18 cellular contexts compared by ENCODE assay signal in genomic region chr7:6588566-6588965, GRCh38. TPM values are rescaled to one million over a fixed set of nuclear protein-coding genes. Genes with fewer than 3 reads are reported as not detected.
DNase-seq lines count a peak whose midpoint lies in the region; ATAC-seq and TF ChIP-seq lines count a peak whose summit lies in the region.
"Had no signal": no experiment of that assay in that cellular context is flagged by ENCODE, and none has a peak within 500 bp of the region (broad histone marks: within the 10 kb centered on the region; RNA-seq: fewer than 3 reads in every experiment).

No MANE protein-coding gene starts in this region.

- no peaks in the 10 kb centered on the region for H3K9me3 Mint-ChIP-seq in activated CD4-positive, alpha-beta memory T cell treated with anti-CD3 and anti-CD28 coated beads, Interleukin-2, amount 10 ng/mL, durations not matched to agents 7 days and 5 days
- no peaks in the 10 kb centered on the region for H3K9me3 Mint-ChIP-seq in activated CD4-positive, alpha-beta memory T cell treated with anti-CD3 and anti-CD28 coated beads for 36 hours
- H3K9me3 Mint-ChIP-seq in IgD-negative memory B cell, result no peaks in the 10 kb centered on the region
- H3K9me3 Mint-ChIP-seq in brain, result no peaks in the 10 kb centered on the region
- no peaks in the 10 kb centered on the region for H3K9me3 Mint-ChIP-seq in osteocyte (ENCODE audit: unreplicated experiment)
- H3K9me3 Mint-ChIP-seq: activated naive CD4-positive, alpha-beta T cell treated with anti-CD3 and anti-CD28 coated beads for 36 hours; stimulated activated naive CD8-positive, alpha-beta T cell treated with anti-CD3 and anti-CD28 coated beads, Interleukin-15, Interleukin-2, amounts not matched to agents 100 ng/mL and 50 ng/mL, for 24 hours had no signal

- POLR2A ChIA-PET in activated CD4-positive, alpha-beta memory T cell treated with anti-CD3 and anti-CD28 coated beads, Interleukin-2, amount 10 ng/mL, durations not matched to agents 7 days and 5 days (lab: Charles Lee), result interaction anchor here (4.0 kb wide), 1 partner anchor 12 kb away, joined by 49 read pairs; the partner anchor contains the start of gene ZDHHC4
- POLR2A ChIA-PET in activated CD4-positive, alpha-beta memory T cell treated with anti-CD3 and anti-CD28 coated beads for 36 hours (lab: Charles Lee), result no interaction called here

- DNase-seq in activated CD4-positive, alpha-beta memory T cell treated with anti-CD3 and anti-CD28 coated beads, Interleukin-2, amount 10 ng/mL, durations not matched to agents 7 days and 5 days, result no peak
- DNase-seq in activated CD4-positive, alpha-beta memory T cell treated with anti-CD3 and anti-CD28 coated beads for 36 hours, result no peak
- no peak for DNase-seq in osteocyte (ENCODE audit: extremely low spot score, unreplicated experiment)
- no peak for DNase-seq in NCI-H2196 (lab: John Stamatoyannopoulos, UW; ENCODE audit: unreplicated experiment)
- DNase-seq: activated naive CD4-positive, alpha-beta T cell treated with anti-CD3 and anti-CD28 coated beads for 36 hours; esophagus squamous epithelium; MG63; NCI-H1694; NCI-H446; retina; stimulated activated CD4-positive, alpha-beta T cell treated with anti-CD3 and anti-CD28 coated beads, Interleukin-15, amount 100 ng/mL, for 24 hours; trophoblast cell had no signal

- ATAC-seq in HG03139 (IDR thresholded peaks at IDR 0.05; ENCODE audit: unreplicated experiment), result no peak
- no peak for ATAC-seq in GM21367 (IDR thresholded peaks at IDR 0.05; ENCODE audit: unreplicated experiment)

- no peak for TF ChIP-seq CTCF in brain (conservative IDR thresholded peaks at IDR 0.05)
- no peak for TF ChIP-seq CTCF in osteocyte (IDR thresholded peaks at IDR 0.05)

- CTCF ChIA-PET in activated CD4-positive, alpha-beta memory T cell treated with anti-CD3 and anti-CD28 coated beads, Interleukin-2, amount 10 ng/mL, durations not matched to agents 7 days and 5 days (lab: Charles Lee), result interaction anchor here (1.4 kb wide), 1 partner anchor 11 kb away, joined by 3 read pairs; no protein-coding TSS in a partner anchor
- CTCF ChIA-PET in activated CD4-positive, alpha-beta memory T cell treated with anti-CD3 and anti-CD28 coated beads for 36 hours (lab: Charles Lee), result interaction anchor here (0.9 to 2.1 kb wide), 4 partner anchors 10 to 732 kb away, joined by 3 to 9 read pairs (median 5); partner anchors contain the start of gene ZDHHC4

- peaks cover 24% of the 10 kb centered on the region for H3K4me1 Mint-ChIP-seq in activated CD4-positive, alpha-beta memory T cell treated with anti-CD3 and anti-CD28 coated beads, Interleukin-2, amount 10 ng/mL, durations not matched to agents 7 days and 5 days
- H3K4me1 Mint-ChIP-seq in activated CD4-positive, alpha-beta memory T cell treated with anti-CD3 and anti-CD28 coated beads for 36 hours (ENCODE audit: low read depth), result peaks cover 15% of the 10 kb centered on the region
- H3K4me1 Mint-ChIP-seq in IgD-negative memory B cell (peaks cover 2 to 15% (median 11%) of the 10 kb centered on the region in 3 donors), brain (peaks cover 22% of the 10 kb centered on the region), osteocyte (ENCODE audit: unreplicated experiment) (peaks cover 15% of the 10 kb centered on the region)

- H3K36me3 Mint-ChIP-seq in activated CD4-positive, alpha-beta memory T cell treated with anti-CD3 and anti-CD28 coated beads, Interleukin-2, amount 10 ng/mL, durations not matched to agents 7 days and 5 days (ENCODE audit: low read depth), result peaks cover 41% of the 10 kb centered on the region
- H3K36me3 Mint-ChIP-seq in activated CD4-positive, alpha-beta memory T cell treated with anti-CD3 and anti-CD28 coated beads for 36 hours, result peaks cover 25% of the 10 kb centered on the region
- H3K36me3 Mint-ChIP-seq in IgD-negative memory B cell (peaks cover 7% of the 10 kb centered on the region), brain (peaks cover 67% of the 10 kb centered on the region), osteocyte (ENCODE audit: unreplicated experiment) (peaks cover 33% of the 10 kb centered on the region)

- H3K4me3 Mint-ChIP-seq in activated CD4-positive, alpha-beta memory T cell treated with anti-CD3 and anti-CD28 coated beads, Interleukin-2, amount 10 ng/mL, durations not matched to agents 7 days and 5 days, result peak overlapping the region; percentile 18
- H3K4me3 Mint-ChIP-seq in activated CD4-positive, alpha-beta memory T cell treated with anti-CD3 and anti-CD28 coated beads for 36 hours, result no peak overlapping the region
- H3K4me3 Mint-ChIP-seq in IgD-negative memory B cell (peak overlapping the region in 3 of 4 donors; percentile 30 to 89 (median 38)), brain (peak overlapping the region; percentile 61 to 82 (median 80)), osteocyte (ENCODE audit: unreplicated experiment) (peak overlapping the region; percentile 33)

- intact Hi-C loops in activated CD4-positive, alpha-beta memory T cell treated with anti-CD3 and anti-CD28 coated beads for 36 hours (cut with micrococcal nuclease), result no loop called here

- H3K27me3 Mint-ChIP-seq in activated CD4-positive, alpha-beta memory T cell treated with anti-CD3 and anti-CD28 coated beads, Interleukin-2, amount 10 ng/mL, durations not matched to agents 7 days and 5 days, result no peaks in the 10 kb centered on the region
- H3K27me3 Mint-ChIP-seq in activated CD4-positive, alpha-beta memory T cell treated with anti-CD3 and anti-CD28 coated beads for 36 hours, result no peaks in the 10 kb centered on the region
- H3K27me3 Mint-ChIP-seq in IgD-negative memory B cell, result no peaks in the 10 kb centered on the region
- H3K27me3 Mint-ChIP-seq in brain, result peaks cover 4% of the 10 kb centered on the region
- no peaks in the 10 kb centered on the region for H3K27me3 Mint-ChIP-seq in osteocyte (ENCODE audit: unreplicated experiment)
- H3K27me3 Mint-ChIP-seq: stimulated activated naive CD8-positive, alpha-beta T cell treated with anti-CD3 and anti-CD28 coated beads, Interleukin-15, Interleukin-2, amounts not matched to agents 100 ng/mL and 50 ng/mL, for 24 hours had no signal

- no peak overlapping the region for H3K27ac Mint-ChIP-seq in activated CD4-positive, alpha-beta memory T cell treated with anti-CD3 and anti-CD28 coated beads, Interleukin-2, amount 10 ng/mL, durations not matched to agents 7 days and 5 days
- no peak overlapping the region for H3K27ac Mint-ChIP-seq in activated CD4-positive, alpha-beta memory T cell treated with anti-CD3 and anti-CD28 coated beads for 36 hours
- H3K27ac Mint-ChIP-seq in IgD-negative memory B cell (peak overlapping the region in 2 of 3 donors; percentile 80 to 90), brain (peak overlapping the region in 3 of 5 experiments; percentile 56 to 74 (median 60)), osteocyte (ENCODE audit: unreplicated experiment) (peak overlapping the region; percentile 25)

RNA-seq across cellular contexts. Expression of gene INTS15, which starts 1.3 kb away (rescaled TPM):
- 10 to 100 TPM; 30.0 to 31.6 TPM for total RNA-seq in activated CD4-positive, alpha-beta memory T cell treated with anti-CD3 and anti-CD28 coated beads, Interleukin-2, amount 10 ng/mL, durations not matched to agents 7 days and 5 days
- total RNA-seq in activated CD4-positive, alpha-beta memory T cell treated with anti-CD3 and anti-CD28 coated beads for 36 hours, result 10 to 100 TPM; 25.9 to 27.5 TPM
- polyA plus RNA-seq in IgD-negative memory B cell (41.3 TPM), brain (ENCODE audit: insufficient read depth, low read depth, low replicate concordance) (37.9 TPM)
- 36.5 and 40.3 TPM in 2 replicates for total RNA-seq in osteocyte

RNA-seq across cellular contexts. Expression of gene ZDHHC4, which starts 11.3 kb away (rescaled TPM):
- 10 to 100 TPM; 34.2 to 35.5 TPM for total RNA-seq in activated CD4-positive, alpha-beta memory T cell treated with anti-CD3 and anti-CD28 coated beads, Interleukin-2, amount 10 ng/mL, durations not matched to agents 7 days and 5 days
- 10 to 100 TPM; 31.7 to 44.4 TPM for total RNA-seq in activated CD4-positive, alpha-beta memory T cell treated with anti-CD3 and anti-CD28 coated beads for 36 hours
- 71.7 TPM for polyA plus RNA-seq in IgD-negative memory B cell
- polyA plus RNA-seq in brain (ENCODE audit: insufficient read depth, low read depth, low replicate concordance), result 101 TPM
- 62.2 and 63.5 TPM in 2 replicates for total RNA-seq in osteocyte

RNA-seq across cellular contexts. Expression of gene ZNF853, which starts 26.8 kb away (rescaled TPM):
- total RNA-seq in activated CD4-positive, alpha-beta memory T cell treated with anti-CD3 and anti-CD28 coated beads, Interleukin-2, amount 10 ng/mL, durations not matched to agents 7 days and 5 days, result under 1 TPM; 0.18 to 0.23 TPM
- 1 to 10 TPM in 1 of 2 experiments, under 1 TPM in 1; 0.99 to 1.2 TPM for total RNA-seq in activated CD4-positive, alpha-beta memory T cell treated with anti-CD3 and anti-CD28 coated beads for 36 hours
- polyA plus RNA-seq in IgD-negative memory B cell (1.5 TPM), brain (ENCODE audit: insufficient read depth, low read depth, low replicate concordance) (19.3 TPM)
- total RNA-seq in osteocyte, result 18.2 and 18.3 TPM in 2 replicates

RNA-seq across cellular contexts. Expression of gene GRID2IP, which starts 37.3 kb away (rescaled TPM):
- under 1 TPM; 0.15 to 0.28 TPM for total RNA-seq in activated CD4-positive, alpha-beta memory T cell treated with anti-CD3 and anti-CD28 coated beads, Interleukin-2, amount 10 ng/mL, durations not matched to agents 7 days and 5 days
- total RNA-seq in activated CD4-positive, alpha-beta memory T cell treated with anti-CD3 and anti-CD28 coated beads for 36 hours, result under 1 TPM; 0.19 to 0.21 TPM
- 0.09 TPM for polyA plus RNA-seq in IgD-negative memory B cell
- polyA plus RNA-seq in brain (ENCODE audit: insufficient read depth, low read depth, low replicate concordance), result 0.25 TPM
- 0.10 and 0.13 TPM in 2 replicates for total RNA-seq in osteocyte
- total RNA-seq: A673 had no signal

RNA-seq across cellular contexts. Expression of gene ZNF316, which starts 48.6 kb away (rescaled TPM):
- total RNA-seq in activated CD4-positive, alpha-beta memory T cell treated with anti-CD3 and anti-CD28 coated beads, Interleukin-2, amount 10 ng/mL, durations not matched to agents 7 days and 5 days, result 10 to 100 TPM; 23.4 to 26.1 TPM
- total RNA-seq in activated CD4-positive, alpha-beta memory T cell treated with anti-CD3 and anti-CD28 coated beads for 36 hours, result 10 to 100 TPM; 19.7 to 21.7 TPM
- polyA plus RNA-seq in IgD-negative memory B cell (2.1 TPM), brain (ENCODE audit: insufficient read depth, low read depth, low replicate concordance) (22.0 TPM)
- total RNA-seq in osteocyte, result 32.7 and 34.6 TPM in 2 replicates

Comparison
In these comparisons a context has a peak if more than half of its experiments do, and no peak if none do; other contexts are left out.
1. H3K27ac Mint-ChIP-seq: peak in IgD-negative memory B cell (2 of 3), brain (3 of 5) and osteocyte (single experiment); none in activated CD4-positive, alpha-beta memory T cell treated with anti-CD3 and anti-CD28 coated beads, Interleukin-2, amount 10 ng/mL, durations not matched to agents 7 days and 5 days (single experiment) and activated CD4-positive, alpha-beta memory T cell treated with anti-CD3 and anti-CD28 coated beads for 36 hours (single experiment).